Comparison of ENCODE assay signal across 8 cellular contexts in genomic region chr18:62526098-62527025, GRCh38. TPM values are rescaled to one million over a fixed set of nuclear protein-coding genes. Genes with fewer than 3 reads are reported as not detected.
DNase-seq lines count a peak whose midpoint lies in the region; ATAC-seq, FAIRE-seq and TF ChIP-seq lines count a peak whose summit lies in the region.

No MANE protein-coding gene starts in this region.

- WGBS in smooth muscle cell (ENCODE audit: low lambda C conversion rate), result 5% methylated on average over 73 of the region's 74 CpGs

- POLR2A ChIA-PET in HEK293T (lab: Yijun Ruan, JAX), result interaction anchor here (1.0 to 1.3 kb wide), 3 partner anchors 29 to 121 kb away, joined by 3 to 4 read pairs (median 3); no protein-coding TSS in a partner anchor

- H3K4me3 ChIP-seq in DOHH2 (ENCODE audit: low read length) (peak overlapping the region; percentile 76), WERI-Rb-1 (ENCODE audit: low read depth, low read length) (peak overlapping the region; percentile 88), bronchial epithelial cell (ENCODE audit: low read depth, low read length) (peak overlapping the region; percentile 93), smooth muscle cell (peak overlapping the region; percentile 86)

- H3K79me2 ChIP-seq in DOHH2 (ENCODE audit: control insufficient read depth, low read length) (peaks cover 87% of the 10 kb centered on the region), smooth muscle cell (ENCODE audit: low read depth) (peaks cover 29% of the 10 kb centered on the region)

- no peak for FAIRE-seq in bronchial epithelial cell (lab: Jason Lieb, UNC)

- no peaks in the 10 kb centered on the region for H3K9me2 ChIP-seq in DOHH2 (replicated peaks; ENCODE audit: control insufficient read depth, low read length)

- no peaks in the 10 kb centered on the region for H3K9me3 ChIP-seq in DOHH2 (ENCODE audit: control insufficient read depth, insufficient read depth, low read length)
- no peaks in the 10 kb centered on the region for H3K9me3 ChIP-seq in WERI-Rb-1 (ENCODE audit: severe bottlenecking)
- no peaks in the 10 kb centered on the region for H3K9me3 ChIP-seq in smooth muscle cell (replicated peaks; ENCODE audit: low read depth)

- H3F3A ChIP-seq in DOHH2 (ENCODE audit: control insufficient read depth, insufficient read depth) (peaks cover 5% of the 10 kb centered on the region; the same call in 1 of the 2 replicates), smooth muscle cell (ENCODE audit: low read depth) (peaks cover 7% of the 10 kb centered on the region)

- H3K36me3 ChIP-seq in DOHH2 (ENCODE audit: control insufficient read depth, low read length) (peaks cover 16% of the 10 kb centered on the region), WERI-Rb-1 (peaks cover 5% of the 10 kb centered on the region), bronchial epithelial cell (ENCODE audit: control insufficient read depth, insufficient read depth, low read length) (no peaks in the 10 kb centered on the region), smooth muscle cell (ENCODE audit: low read depth) (no peaks in the 10 kb centered on the region)

- CTCF ChIA-PET in HEK293T (lab: Yijun Ruan, JAX), result no interaction called here

- H3K4me2 ChIP-seq in DOHH2 (ENCODE audit: low read length) (peak overlapping the region; percentile 76), smooth muscle cell (peak overlapping the region; percentile 98)

- H4K20me1 ChIP-seq in DOHH2 (ENCODE audit: control insufficient read depth, insufficient read depth, low read depth, low read length), result no peaks in the 10 kb centered on the region
- peaks cover 15% of the 10 kb centered on the region for H4K20me1 ChIP-seq in smooth muscle cell (ENCODE audit: low read depth)

- H3K27me3 ChIP-seq in DOHH2 (ENCODE audit: control insufficient read depth, low read length), result no peaks in the 10 kb centered on the region
- H3K27me3 ChIP-seq in WERI-Rb-1 (ENCODE audit: insufficient read depth, low read depth, severe bottlenecking), result no peaks in the 10 kb centered on the region
- H3K27me3 ChIP-seq in bronchial epithelial cell (ENCODE audit: control insufficient read depth, insufficient read depth, low read length), result no peaks in the 10 kb centered on the region
- H3K27me3 ChIP-seq in smooth muscle cell (ENCODE audit: low read depth), result peaks cover 5% of the 10 kb centered on the region

- H3K4me1 ChIP-seq in DOHH2 (ENCODE audit: control insufficient read depth, low read length) (peaks cover 49% of the 10 kb centered on the region), smooth muscle cell (ENCODE audit: low read depth) (peaks cover 18% of the 10 kb centered on the region)

- H3K9ac ChIP-seq in smooth muscle cell (ENCODE audit: low read depth), result peak overlapping the region; percentile 84

- TF ChIP-seq CTCF in DOHH2 (IDR thresholded peaks at IDR 0.05; ENCODE audit: low read depth, low read length, poor library complexity, severe bottlenecking) (no peak), WERI-Rb-1 (IDR thresholded peaks at IDR 0.05; ENCODE audit: low read depth, low read length) (no peak), bronchial epithelial cell (IDR thresholded peaks at IDR 0.05; ENCODE audit: insufficient read depth, low read length, severe bottlenecking) (no peak), smooth muscle cell (IDR thresholded peaks at IDR 0.05; ENCODE audit: borderline replicate concordance, insufficient read depth, poor library complexity, severe bottlenecking) (no peak)

- ATAC-seq in HG02571 (IDR thresholded peaks at IDR 0.05; ENCODE audit: unreplicated experiment), result no peak

- DNase-seq in HEK293T (ENCODE audit: extremely low spot score), result peak; percentile 59
- DNase-seq in NCI-H2107 (lab: John Stamatoyannopoulos, UW), result peak; percentile 66
- peak; percentile 88 for DNase-seq in WERI-Rb-1
- peak; percentile 37 for DNase-seq in bronchial epithelial cell (ENCODE audit: low read depth)
- DNase-seq in inferior parietal cortex (ENCODE audit: extremely low spot score), result peak; percentile 68
- DNase-seq in smooth muscle cell (lab: John Stamatoyannopoulos, UW; ENCODE audit: unreplicated experiment), result peak; percentile 51

- peak overlapping the region; percentile 92 for H2AFZ ChIP-seq in smooth muscle cell (ENCODE audit: low read depth)

- H3K27ac ChIP-seq in DOHH2 (ENCODE audit: low read depth, low read length) (peak overlapping the region; percentile 57), WERI-Rb-1 (peak overlapping the region; percentile 96), smooth muscle cell (ENCODE audit: low read depth) (peak overlapping the region; percentile 51)

TF ChIP-seq in HEK293T, 16 proteins besides CTCF, POLR2A, EP300 and RAD21:
- TF ChIP-seq L3MBTL2 (conservative IDR thresholded peaks at IDR 0.05) (no peak), ZNF384 (IDR thresholded peaks at IDR 0.05) (no peak), PKNOX1 (IDR thresholded peaks at IDR 0.05) (peak; percentile 93)
TF ChIP-seq in HEK293T: peak in this region for 1.

RNA-seq across cellular contexts. Expression of gene ZCCHC2, which starts 3.5 kb away (rescaled TPM):
- 8.7 and 9.7 TPM in 2 replicates for total RNA-seq in bronchial epithelial cell
- total RNA-seq in smooth muscle cell, result 4.9 and 8.1 TPM in 2 replicates
- polyA plus RNA-seq in smooth muscle cell, result 0.74 and 1.9 TPM in 2 replicates

Comparison
In these comparisons a context has a peak if more than half of its experiments do, and no peak if none do; other contexts are left out.
1. DNase-seq: peak in every context shown above with its lines; median percentile 88 in WERI-Rb-1; 68 in inferior parietal cortex; 66 in NCI-H2107; 59 in HEK293T; 51 in smooth muscle cell; 37 in bronchial epithelial cell.